In the genomic region with DNA sequence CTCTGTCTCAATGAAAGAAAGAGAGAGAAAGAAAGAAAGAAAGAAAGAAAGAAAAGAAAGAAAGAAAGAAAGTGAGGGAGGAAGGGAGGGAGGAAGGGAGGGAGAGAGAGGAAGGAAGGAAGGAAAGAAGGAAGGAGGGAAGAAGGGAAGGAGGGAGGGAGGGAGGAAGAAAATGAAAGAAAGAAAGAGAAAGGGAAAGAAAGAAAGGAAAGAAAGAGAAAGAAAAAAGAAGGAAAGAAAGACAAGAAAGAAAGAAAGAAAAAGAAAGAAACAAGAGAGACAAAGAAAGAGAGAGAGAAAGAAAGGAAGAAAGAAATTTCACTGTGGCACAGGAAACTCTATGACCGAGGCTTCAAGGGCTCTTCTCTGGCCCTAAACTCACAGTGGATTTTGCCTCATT, we compare ENCODE assay signal across 7 cellular contexts. TPM values are rescaled to one million over a fixed set of nuclear protein-coding genes. Genes with fewer than 3 reads are reported as not detected.
DNase-seq lines count a peak whose midpoint lies in the region; ATAC-seq, FAIRE-seq and TF ChIP-seq lines count a peak whose summit lies in the region.
"Not testable (repeated sequence)": the region's sequence is repeated elsewhere in the genome, so short reads cannot be mapped to it uniquely, and the experiment has no call there.

No MANE protein-coding gene starts in this region.

- H3K4me2 ChIP-seq in GM23338; K562 (ENCODE audit: insufficient read depth, low read length): not testable (repeated sequence)

- intact Hi-C loops in K562 (cut with micrococcal nuclease) = not testable (repeated sequence)

- TF ChIP-seq RAD21 in K562 (CRISPR knock-in tag; conservative IDR thresholded peaks at IDR 0.05 in 1 of 2, IDR thresholded peaks at IDR 0.05 in 1 of 2) = not testable (repeated sequence)

- H3K4me1 ChIP-seq in GM23338 (ENCODE audit: insufficient read depth); HUES64 (ENCODE audit: insufficient read depth, low read length); K562 (replicated peaks in 1 of 2; ENCODE audit: control insufficient read depth in 2 of 2, insufficient read depth in 2 of 2, low read length in 2 of 2): not testable (repeated sequence)

- peak overlapping the region; percentile 48 for H3K4me3 ChIP-seq in GM23338
- peak overlapping the region; percentile 37 for H3K4me3 ChIP-seq in HUES64 (ENCODE audit: low read length)
- H3K4me3 ChIP-seq in K562 = not testable (repeated sequence)

- not testable (repeated sequence) for H3K9me3 ChIP-seq in HUES64 (ENCODE audit: insufficient read depth, low read depth, low read length); K562 (replicated peaks; ENCODE audit: control insufficient read depth, insufficient read depth, low read depth, low read length)

- TF ChIP-seq EP300 in K562 (IDR thresholded peaks at IDR 0.05; ENCODE audit: low read length) = not testable (repeated sequence)

- H3K36me3 ChIP-seq in GM23338 (ENCODE audit: insufficient read depth); HUES64 (ENCODE audit: insufficient read depth, low read length); K562 (ENCODE audit: control insufficient read depth, insufficient read depth, low read length): not testable (repeated sequence)

- not testable (repeated sequence) for H3K36me3 Mint-ChIP-seq in GM23338 (ENCODE audit: low read depth); WTC11; activated T-helper 17 cell treated with anti-CD3 and anti-CD28 coated beads, Interleukin-2, amount 50 U/mL, for 72 hours (ENCODE audit: low read depth); mesothelial cell of epicardium

- ATAC-seq in GM23338; WTC11; activated T-helper 17 cell treated with anti-CD3 and anti-CD28 coated beads, Interleukin-2, amount 50 U/mL, for 72 hours (replicated peaks); K562; stimulated activated naive CD8-positive, alpha-beta T cell treated with anti-CD3 and anti-CD28 coated beads, Interleukin-15, amount 100 ng/mL, for 72 hours: not testable (repeated sequence)

- H4K20me1 ChIP-seq in GM23338 (replicated peaks; ENCODE audit: insufficient read depth); K562 (replicated peaks; ENCODE audit: control insufficient read depth, insufficient read depth, low read length): not testable (repeated sequence)

- not testable (repeated sequence) for H2AFZ ChIP-seq in GM23338; K562 (ENCODE audit: low read depth, low read length)

- not testable (repeated sequence) for H3K9me3 Mint-ChIP-seq in GM23338; WTC11; activated T-helper 17 cell treated with anti-CD3 and anti-CD28 coated beads, Interleukin-2, amount 50 U/mL, for 72 hours; mesothelial cell of epicardium; stimulated activated naive CD8-positive, alpha-beta T cell treated with anti-CD3 and anti-CD28 coated beads, Interleukin-15, amount 100 ng/mL, for 72 hours

- H3K27me3 Mint-ChIP-seq in GM23338 (ENCODE audit: insufficient read depth, low read depth, poor library complexity) = peaks cover 29% of the 10 kb centered on the region
- peaks cover 47% of the 10 kb centered on the region for H3K27me3 Mint-ChIP-seq in WTC11 (ENCODE audit: low read depth)
- not testable (repeated sequence) for H3K27me3 Mint-ChIP-seq in activated T-helper 17 cell treated with anti-CD3 and anti-CD28 coated beads, Interleukin-2, amount 50 U/mL, for 72 hours
- peaks cover 46% of the 10 kb centered on the region for H3K27me3 Mint-ChIP-seq in mesothelial cell of epicardium (ENCODE audit: low read depth)
- peaks cover 39% of the 10 kb centered on the region for H3K27me3 Mint-ChIP-seq in stimulated activated naive CD8-positive, alpha-beta T cell treated with anti-CD3 and anti-CD28 coated beads, Interleukin-15, amount 100 ng/mL, for 72 hours

- H3K27ac Mint-ChIP-seq in GM23338; WTC11; activated T-helper 17 cell treated with anti-CD3 and anti-CD28 coated beads, Interleukin-2, amount 50 U/mL, for 72 hours; mesothelial cell of epicardium; stimulated activated naive CD8-positive, alpha-beta T cell treated with anti-CD3 and anti-CD28 coated beads, Interleukin-15, amount 100 ng/mL, for 72 hours: not testable (repeated sequence)

- H3K27ac ChIP-seq in GM23338 (ENCODE audit: low read depth); HUES64 (ENCODE audit: low read depth, low read length); K562 (ENCODE audit: extremely low read depth, low read depth, low read length): not testable (repeated sequence)

- H3K4me1 Mint-ChIP-seq in GM23338; WTC11; activated T-helper 17 cell treated with anti-CD3 and anti-CD28 coated beads, Interleukin-2, amount 50 U/mL, for 72 hours; mesothelial cell of epicardium; stimulated activated naive CD8-positive, alpha-beta T cell treated with anti-CD3 and anti-CD28 coated beads, Interleukin-15, amount 100 ng/mL, for 72 hours: not testable (repeated sequence)

- H3K27me3 ChIP-seq in GM23338 (ENCODE audit: insufficient read depth) = peaks cover 46% of the 10 kb centered on the region
- peaks cover 31% of the 10 kb centered on the region for H3K27me3 ChIP-seq in HUES64 (ENCODE audit: insufficient read depth, low read length)
- H3K27me3 ChIP-seq in K562 (ENCODE audit: control insufficient read depth in 2 of 2, insufficient read depth in 2 of 2, low read length in 2 of 2) = not testable (repeated sequence)

- not testable (repeated sequence) for H3F3A ChIP-seq in GM23338 (replicated peaks; ENCODE audit: low read depth)

- not testable (repeated sequence) for TF ChIP-seq CTCF in GM23338 (conservative IDR thresholded peaks at IDR 0.05; ENCODE audit: low read depth in 2 of 2); WTC11 (IDR thresholded peaks at IDR 0.05); K562 (IDR thresholded peaks at IDR 0.05 in 2 of 3, conservative IDR thresholded peaks at IDR 0.05 in 1 of 3; ENCODE audit: insufficient read depth in 2 of 3, low read depth in 1 of 3, low read length in 3 of 3); mesothelial cell of epicardium (IDR thresholded peaks at IDR 0.05; ENCODE audit: unreplicated experiment)

- H3K9me1 ChIP-seq in K562 (ENCODE audit: control insufficient read depth, insufficient read depth, low read length) = not testable (repeated sequence)

- TF ChIP-seq POLR2A in K562 (conservative IDR thresholded peaks at IDR 0.05) = not testable (repeated sequence)

- not testable (repeated sequence) for H3K9ac ChIP-seq in HUES64 (ENCODE audit: low read depth, low read length); K562 (ENCODE audit: insufficient read depth in 1 of 2, low read depth in 2 of 2, low read length in 2 of 2)

- FAIRE-seq in K562 (lab: Jason Lieb, UNC) = not testable (repeated sequence)

- WGBS in HUES64 = no CpG with 5 or more reads among the region's 1 CpG
- WGBS in K562 (ENCODE audit: insufficient coverage, low coverage, missing lambda C conversion rate) = no CpG with 5 or more reads among the region's 1 CpG

- not testable (repeated sequence) for H3K79me2 ChIP-seq in GM23338 (replicated peaks; ENCODE audit: insufficient read depth); K562 (ENCODE audit: control insufficient read depth, insufficient read depth, low read length)

- H3K4me3 Mint-ChIP-seq in GM23338 (peak overlapping the region; percentile 60), WTC11 (peak overlapping the region; percentile 59), mesothelial cell of epicardium (peak overlapping the region; percentile 13)
- H3K4me3 Mint-ChIP-seq in activated T-helper 17 cell treated with anti-CD3 and anti-CD28 coated beads, Interleukin-2, amount 50 U/mL, for 72 hours = peak overlapping the region; percentile 33
- H3K4me3 Mint-ChIP-seq in stimulated activated naive CD8-positive, alpha-beta T cell treated with anti-CD3 and anti-CD28 coated beads, Interleukin-15, amount 100 ng/mL, for 72 hours = peak overlapping the region; percentile 41 to 48

- not testable (repeated sequence) for H3K9me2 ChIP-seq in GM23338 (ENCODE audit: insufficient read depth)

- in situ Hi-C loops in K562 (cut with MboI) = not testable (repeated sequence)

- POLR2A ChIA-PET in WTC11 (lab: Charles Lee); K562 (lab: Yijun Ruan, JAX): not testable (repeated sequence)

- not testable (repeated sequence) for BruUV-seq in K562 (replicated peaks; lab: Mats Ljungman, UMichigan)

- CTCF ChIA-PET in WTC11 (lab: Charles Lee); K562 (lab: Yijun Ruan, JAX; ENCODE audit: low intra/inter-chr PET ratio): not testable (repeated sequence)

- DNase-seq in GM23338 (ENCODE audit: low spot score); WTC11 (ENCODE audit: low spot score); K562 (ENCODE audit: extremely low read depth in 1 of 4, low spot score in 3 of 4); mesothelial cell of epicardium (ENCODE audit: low spot score in 2 of 2, unreplicated experiment in 2 of 2); stimulated activated naive CD8-positive, alpha-beta T cell treated with anti-CD3 and anti-CD28 coated beads, Interleukin-15, amount 100 ng/mL, for 72 hours: not testable (repeated sequence)

RNA-seq across cellular contexts. Expression of a gene that starts 33.7 kb away (rescaled TPM):
- 0.83 and 1.6 TPM in 2 replicates for total RNA-seq in GM23338 (2014; rRNA removed; shearing (Covaris generic))
- polyA plus RNA-seq in GM23338 (2016; fragmentation: Nextera tagmentation; extraction: Ambion mirVana) (0.30 and 0.50 TPM in 2 replicates), K562 (2011; rRNA removed) (2.3 and 2.5 TPM in 2 replicates), K562 (2014; fragmentation: Illumina TruSeq; extraction: Trizol) (1.6 and 2.2 TPM in 2 replicates), K562 (2014; fragmentation: Nextera tagmentation; extraction: Ambion mirVana) (under 1 TPM; 0.38 to 0.43 TPM), K562 (2014; rRNA removed) (0.70 and 0.88 TPM in 2 replicates)
- polyA plus RNA-seq in HUES64 (2013, experiment 1 of 2) = 0.25 TPM
- polyA plus RNA-seq in HUES64 (2013, experiment 2 of 2) = 0.38 TPM
- total RNA-seq in WTC11 (2021) (0.44 to 0.69 TPM (median 0.66 TPM) in 3 replicates), K562 (2014; rRNA removed) (1.00 and 1.4 TPM in 2 replicates), K562 (2014; rRNA removed; fragmentation: Illumina TruSeq; extraction: Trizol) (2.2 and 2.7 TPM in 2 replicates), K562 (2015; rRNA removed; fragmentation: Illumina TruSeq; extraction: Trizol) (2.5 and 2.8 TPM in 2 replicates), K562 (2021) (0.71 and 1.4 TPM in 2 replicates), mesothelial cell of epicardium (4.5 to 5.0 TPM (median 4.9 TPM) in 3 replicates)
- total RNA-seq in activated T-helper 17 cell treated with anti-CD3 and anti-CD28 coated beads, Interleukin-2, amount 50 U/mL, for 72 hours = 1 to 10 TPM; 2.9 to 4.0 TPM
- total RNA-seq in K562 (2011; cell fraction: chromatin; rRNA removed; ENCODE audit: low replicate concordance) = 7.3 and 11.8 TPM in 2 replicates
- 3.0 and 3.4 TPM in 2 replicates for total RNA-seq in K562 (2011; cell fraction: nucleolus; rRNA removed)
- 5.4 and 5.8 TPM in 2 replicates for total RNA-seq in K562 (2011; cell fraction: nucleoplasm; rRNA removed)
- polyA plus RNA-seq in K562 (2011; cell fraction: cytosol; rRNA removed) = 1.2 and 2.3 TPM in 2 replicates
- 4.2 and 6.1 TPM in 2 replicates for polyA plus RNA-seq in K562 (2011; cell fraction: nucleus; rRNA removed)
- polyA plus RNA-seq in K562 (2012) = 2.1 and 2.3 TPM in 2 replicates
- polyA minus RNA-seq in K562 (2011; rRNA and poly(A)+ RNA removed) = 3.2 and 4.3 TPM in 2 replicates
- polyA minus RNA-seq in K562 (2011; cell fraction: cytosol; rRNA and poly(A)+ RNA removed) = 1.2 and 1.3 TPM in 2 replicates
- 1.9 and 2.3 TPM in 2 replicates for polyA minus RNA-seq in K562 (2011; cell fraction: nucleus; rRNA and poly(A)+ RNA removed)
